In genomic region chr3:158110658-158111018, GRCh38 we compare ENCODE assay signal across 8 cellular contexts. TPM values are rescaled to one million over a fixed set of nuclear protein-coding genes. Genes with fewer than 3 reads are reported as not detected.
A peak's percentile ranks its signal among the peaks of the same experiment; 100 is the strongest.
DNase-seq lines count a peak whose midpoint lies in the region; ATAC-seq and TF ChIP-seq lines count a peak whose summit lies in the region.

No MANE protein-coding gene starts in this region.

- H3K36me3 ChIP-seq in SK-N-SH (replicated peaks in 1 of 2; ENCODE audit: control insufficient read depth in 1 of 2, insufficient read depth in 2 of 2, low read length in 1 of 2): peaks cover 0 to 9% of the 10 kb centered on the region in 2 experiments
- H3K36me3 ChIP-seq in OCI-LY1 (ENCODE audit: insufficient read depth, low read length): no peaks in the 10 kb centered on the region
- no peaks in the 10 kb centered on the region for H3K36me3 ChIP-seq in fibroblast of lung (ENCODE audit: control insufficient read depth, insufficient read depth, low read length)
- no peaks in the 10 kb centered on the region for H3K36me3 ChIP-seq in skeletal muscle satellite cell (ENCODE audit: insufficient read depth, low read length)

- H3K79me2 ChIP-seq in SK-N-SH (ENCODE audit: insufficient read depth) (peaks cover 58% of the 10 kb centered on the region), OCI-LY1 (ENCODE audit: insufficient read depth, low read length) (peaks cover 30% of the 10 kb centered on the region), fibroblast of lung (ENCODE audit: control insufficient read depth, insufficient read depth, low read length) (peaks cover 5% of the 10 kb centered on the region)

- DNase-seq in SK-N-SH: no peak
- no peak for DNase-seq in fibroblast of lung (ENCODE audit: low read depth in 2 of 2)
- no peak for DNase-seq in dedifferentiated amniotic fluid mesenchymal stem cell (ENCODE audit: extremely low spot score)

- peak overlapping the region; percentile 82 for H2AFZ ChIP-seq in SK-N-SH (ENCODE audit: low read depth)
- no peak overlapping the region for H2AFZ ChIP-seq in OCI-LY1 (ENCODE audit: low read length)
- H2AFZ ChIP-seq in fibroblast of lung (ENCODE audit: low read length): peak overlapping the region; percentile 96

- CTCF ChIA-PET in SK-N-SH (lab: Yijun Ruan, JAX): interaction anchor here (0.7 to 2.3 kb wide), 4 partner anchors 9 to 534 kb away, joined by 3 to 13 read pairs (median 3); partner anchors contain the start of gene GFM1

- H3K4me2 ChIP-seq in SK-N-SH (peak overlapping the region; percentile 83), OCI-LY1 (ENCODE audit: low read length) (peak overlapping the region; percentile 88), fibroblast of lung (ENCODE audit: extremely low read depth, insufficient read depth, low read length) (peak overlapping the region; percentile 80), skeletal muscle satellite cell (ENCODE audit: low read length) (peak overlapping the region; percentile 92)

- peak overlapping the region; percentile 87 to 93 for H3K4me3 ChIP-seq in SK-N-SH (ENCODE audit: low read depth in 2 of 2, low read length in 1 of 2)
- peak overlapping the region; percentile 73 for H3K4me3 ChIP-seq in OCI-LY1 (ENCODE audit: low read depth, low read length, poor library complexity, severe bottlenecking)
- H3K4me3 ChIP-seq in fibroblast of lung (replicated peaks in 1 of 4; ENCODE audit: control extremely low read depth in 1 of 4, insufficient read depth in 1 of 4, low read depth in 3 of 4, low read length in 4 of 4): peak overlapping the region; percentile 76 to 96 (median 92)
- H3K4me3 ChIP-seq in skeletal muscle satellite cell (ENCODE audit: low read length): peak overlapping the region; percentile 84

- H3K27me3 ChIP-seq in SK-N-SH (ENCODE audit: insufficient read depth): no peaks in the 10 kb centered on the region
- no peaks in the 10 kb centered on the region for H3K27me3 ChIP-seq in OCI-LY1 (ENCODE audit: insufficient read depth, low read length)
- H3K27me3 ChIP-seq in fibroblast of lung (ENCODE audit: control insufficient read depth, insufficient read depth, low read length): peaks cover 14% of the 10 kb centered on the region
- peaks cover 23% of the 10 kb centered on the region for H3K27me3 ChIP-seq in skeletal muscle satellite cell (ENCODE audit: control insufficient read depth, insufficient read depth, low read length)

- no peak for TF ChIP-seq CTCF in SK-N-SH (IDR thresholded peaks at IDR 0.05)
- TF ChIP-seq CTCF in OCI-LY1 (IDR thresholded peaks at IDR 0.05; ENCODE audit: low read length): no peak
- TF ChIP-seq CTCF in fibroblast of lung (conservative IDR thresholded peaks at IDR 0.05 in 1 of 2, IDR thresholded peaks at IDR 0.05 in 1 of 2; ENCODE audit: low read depth in 1 of 2, low read length in 2 of 2): no peak

- H3K9me2 ChIP-seq in SK-N-SH (no peaks in the 10 kb centered on the region), OCI-LY1 (ENCODE audit: low read depth, low read length) (no peaks in the 10 kb centered on the region)

- ATAC-seq in SK-N-SH treated with all-trans-retinoic acid at 6 μM for 48 hours: no peak; the same call in 2 of the 3 replicates
- ATAC-seq in HG02763 (IDR thresholded peaks at IDR 0.05; ENCODE audit: unreplicated experiment): no peak
- no peak for ATAC-seq in HG03439 (IDR thresholded peaks at IDR 0.05; ENCODE audit: unreplicated experiment)

- peak overlapping the region; percentile 87 for H3K9ac ChIP-seq in SK-N-SH
- H3K9ac ChIP-seq in OCI-LY1 (ENCODE audit: low read length): peak overlapping the region; percentile 76
- peak overlapping the region; percentile 92 for H3K9ac ChIP-seq in fibroblast of lung (ENCODE audit: insufficient read depth, low read length)
- H3K9ac ChIP-seq in skeletal muscle satellite cell (ENCODE audit: low read depth, low read length): peak overlapping the region; percentile 84

- H3K27ac ChIP-seq in SK-N-SH (ENCODE audit: low read depth in 2 of 2, low read length in 1 of 2): peak overlapping the region; percentile 87 to 97
- peak overlapping the region; percentile 88 for H3K27ac ChIP-seq in OCI-LY1 (ENCODE audit: low read depth, low read length, poor library complexity, severe bottlenecking)
- H3K27ac ChIP-seq in fibroblast of lung (ENCODE audit: insufficient read depth, low read length): peak overlapping the region; percentile 74

- TF ChIP-seq EP300 in SK-N-SH (IDR thresholded peaks at IDR 0.05; ENCODE audit: borderline replicate concordance in 1 of 2, low read depth in 1 of 2, low read length in 1 of 2): no peak

- TF ChIP-seq RAD21 in SK-N-SH (IDR thresholded peaks at IDR 0.05; ENCODE audit: low read length): peak; percentile 20; the same call in 1 of the 2 replicates

- POLR2A ChIA-PET in SK-N-SH (lab: Yijun Ruan, JAX): interaction anchor here (0.6 to 1.4 kb wide), 5 partner anchors 8 to 418 kb away, joined by 3 to 7 read pairs (median 3); no protein-coding TSS in a partner anchor

- no peaks in the 10 kb centered on the region for H3K9me3 ChIP-seq in SK-N-SH
- no peaks in the 10 kb centered on the region for H3K9me3 ChIP-seq in OCI-LY1 (ENCODE audit: low read length)
- H3K9me3 ChIP-seq in fibroblast of lung (ENCODE audit: control insufficient read depth, insufficient read depth, low read depth, low read length): no peaks in the 10 kb centered on the region
- H3K9me3 ChIP-seq in skeletal muscle satellite cell (replicated peaks; ENCODE audit: low read length): no peaks in the 10 kb centered on the region

- H3K4me1 ChIP-seq in SK-N-SH (ENCODE audit: control insufficient read depth in 1 of 2, insufficient read depth in 2 of 2, low read depth in 1 of 2, low read length in 1 of 2): peaks cover 3 to 8% of the 10 kb centered on the region in 2 experiments; a peak in 3 of 4 replicates
- peaks cover 49% of the 10 kb centered on the region for H3K4me1 ChIP-seq in OCI-LY1 (ENCODE audit: insufficient read depth, low read length, severe bottlenecking)
- H3K4me1 ChIP-seq in fibroblast of lung (ENCODE audit: control insufficient read depth, extremely low read depth, insufficient read depth, low read length): no peaks in the 10 kb centered on the region
- peaks cover 20% of the 10 kb centered on the region for H3K4me1 ChIP-seq in skeletal muscle satellite cell (ENCODE audit: control insufficient read depth, insufficient read depth, low read length)

- WGBS in SK-N-SH (ENCODE audit: low lambda C conversion rate): 1% methylated on average over 4 of the region's 4 CpGs

- no peaks in the 10 kb centered on the region for H4K20me1 ChIP-seq in SK-N-SH (ENCODE audit: insufficient read depth)
- no peaks in the 10 kb centered on the region for H4K20me1 ChIP-seq in OCI-LY1 (ENCODE audit: insufficient read depth, low read length)
- no peaks in the 10 kb centered on the region for H4K20me1 ChIP-seq in fibroblast of lung (ENCODE audit: control insufficient read depth, extremely low read depth, insufficient read depth, low read length)

- H3F3A ChIP-seq in SK-N-SH (replicated peaks; ENCODE audit: insufficient read depth) (peaks cover 16% of the 10 kb centered on the region), OCI-LY1 (ENCODE audit: insufficient read depth, low read length) (no peaks in the 10 kb centered on the region)

TF ChIP-seq in SK-N-SH, 30 proteins besides CTCF, POLR2A, EP300 and RAD21 (continues in another document):
- TF ChIP-seq USF2 (IDR thresholded peaks at IDR 0.05; ENCODE audit: borderline replicate concordance, low read depth, low read length) (no peak), NRF1 (IDR thresholded peaks at IDR 0.05; ENCODE audit: low read depth, low read length) (no peak), MXI1 (IDR thresholded peaks at IDR 0.05; ENCODE audit: low read depth, low read length) (0 out of 2 replicates have a peak, but pooled peaks have one; percentile 67), CHD2 (IDR thresholded peaks at IDR 0.05; ENCODE audit: low read length, partially characterized antibody) (no peak), YY1 (IDR thresholded peaks at IDR 0.05; ENCODE audit: low read depth) (no peak)

TF ChIP-seq in SK-N-SH treated with all-trans-retinoic acid at 6 μM for 48 hours, 23 proteins besides CTCF, POLR2A, EP300 and RAD21 (continues in another document):
- TF ChIP-seq BACH2 (CRISPR knock-in tag; IDR thresholded peaks at IDR 0.05; ENCODE audit: borderline replicate concordance): no peak
- no peak for TF ChIP-seq ZNF565 (CRISPR knock-in tag; conservative IDR thresholded peaks at IDR 0.05; ENCODE audit: low read depth)
- no peak for TF ChIP-seq ISL1 (CRISPR knock-in tag; IDR thresholded peaks at IDR 0.05)
- no peak for TF ChIP-seq RARB (CRISPR knock-in tag; IDR thresholded peaks at IDR 0.05)
- no peak for TF ChIP-seq ZFP3 (CRISPR knock-in tag; IDR thresholded peaks at IDR 0.05)
- no peak for TF ChIP-seq TOX (CRISPR knock-in tag; IDR thresholded peaks at IDR 0.05; ENCODE audit: borderline replicate concordance)
- no peak for TF ChIP-seq ZC3H10 (CRISPR knock-in tag; IDR thresholded peaks at IDR 0.05)
- TF ChIP-seq SNAI2 (CRISPR knock-in tag; IDR thresholded peaks at IDR 0.05): no peak

RNA-seq across cellular contexts. Expression of gene RSRC1, which starts 0.7 kb away (rescaled TPM):
- 4.4 and 4.5 TPM in 2 replicates for polyA plus RNA-seq in SK-N-SH (2012; rRNA removed)
- 8.6 and 10.9 TPM in 2 replicates for polyA plus RNA-seq in SK-N-SH (2012; cell fraction: cytosol; rRNA removed)
- 2.7 and 5.1 TPM in 2 replicates for polyA plus RNA-seq in SK-N-SH (2012; cell fraction: nucleus; rRNA removed)
- total RNA-seq in fibroblast of lung: 38.5 and 43.1 TPM in 2 replicates
- polyA plus RNA-seq in fibroblast of lung: 12.6 and 18.0 TPM in 2 replicates
- polyA plus RNA-seq in fibroblast of lung (2012): 16.2 and 24.3 TPM in 2 replicates
- polyA minus RNA-seq in fibroblast of lung (ENCODE audit: low replicate concordance): 0.15 TPM in 1 of 2 replicates, not detected in the other
- 42.1 and 42.4 TPM in 2 replicates for total RNA-seq in skeletal muscle satellite cell (2012; rRNA removed)

RNA-seq across cellular contexts. Expression of gene SHOX2, which starts 4.4 kb away (rescaled TPM):
- 17.1 and 20.2 TPM in 2 replicates for polyA plus RNA-seq in SK-N-SH (2012; rRNA removed)
- polyA plus RNA-seq in SK-N-SH (2012; cell fraction: cytosol; rRNA removed): 10.8 and 11.8 TPM in 2 replicates
- polyA plus RNA-seq in SK-N-SH (2012; cell fraction: nucleus; rRNA removed): 81.5 and 86.0 TPM in 2 replicates
- 1.3 and 1.8 TPM in 2 replicates for total RNA-seq in fibroblast of lung
- polyA plus RNA-seq in fibroblast of lung: 1.4 and 2.4 TPM in 2 replicates
- 1.2 and 2.6 TPM in 2 replicates for polyA plus RNA-seq in fibroblast of lung (2012)
- polyA minus RNA-seq in fibroblast of lung (ENCODE audit: low replicate concordance): 0.15 TPM in 1 of 2 replicates, not detected in the other
- 12.4 and 12.5 TPM in 2 replicates for total RNA-seq in skeletal muscle satellite cell (2012; rRNA removed)
